ENCODE assay signal across 8 cellular contexts in the genomic region with DNA sequence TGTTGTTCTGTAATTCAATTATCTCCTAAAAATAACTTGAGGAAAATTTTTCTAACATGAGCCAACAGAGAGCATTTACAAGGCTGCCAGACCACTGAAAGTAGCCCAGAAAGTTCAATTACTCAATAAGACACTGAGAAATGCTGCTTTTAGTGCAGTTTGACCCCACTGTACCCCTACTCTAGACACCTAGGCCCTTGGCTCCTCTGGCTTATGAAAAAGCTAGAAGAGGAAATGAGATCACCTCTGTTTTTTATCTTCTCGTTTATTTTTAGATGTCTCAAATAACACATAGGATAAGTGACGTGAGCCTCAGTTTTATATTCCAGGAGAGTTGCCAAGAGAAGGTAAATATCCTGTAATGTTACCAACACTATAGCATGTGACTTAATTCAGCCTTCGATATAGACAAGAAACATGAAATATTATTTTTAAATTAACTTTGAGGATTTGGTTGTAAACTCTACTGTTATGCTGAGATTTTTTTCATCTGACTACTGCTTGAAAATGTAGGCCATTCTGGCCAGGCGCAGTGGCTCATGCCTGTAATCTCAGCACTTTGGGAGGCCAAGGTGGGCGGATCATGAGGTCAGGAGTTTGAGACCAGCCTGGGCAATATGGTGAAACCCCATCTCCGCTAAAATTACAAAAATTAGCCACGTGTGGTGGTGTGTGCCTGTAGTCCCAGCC. TPM values are rescaled to one million over a fixed set of nuclear protein-coding genes. Genes with fewer than 3 reads are reported as not detected.
DNase-seq lines count a peak whose midpoint lies in the region; ATAC-seq and TF ChIP-seq lines count a peak whose summit lies in the region.

No MANE protein-coding gene starts in this region.

- no peaks in the 10 kb centered on the region for H3K36me3 Mint-ChIP-seq in osteocyte (ENCODE audit: unreplicated experiment)

- peaks cover 9% of the 10 kb centered on the region for H3K4me1 Mint-ChIP-seq in osteocyte (ENCODE audit: unreplicated experiment)

- no peaks in the 10 kb centered on the region for H3K4me1 ChIP-seq in prostate gland (replicated peaks)

- H3K9me3 Mint-ChIP-seq in osteocyte (ENCODE audit: unreplicated experiment), result no peaks in the 10 kb centered on the region

- no peaks in the 10 kb centered on the region for H3K27me3 ChIP-seq in prostate gland (replicated peaks; ENCODE audit: insufficient read depth)

- no peaks in the 10 kb centered on the region for H3K36me3 ChIP-seq in prostate gland

- 71% methylated on average over 7 of the region's 7 CpGs for WGBS in prostate gland

- intact Hi-C loops in prostate gland (cut with DNase I), result no loop called here

- TF ChIP-seq POLR2A in prostate gland (IDR thresholded peaks at IDR 0.05), result no peak

- no peaks in the 10 kb centered on the region for H3K27me3 Mint-ChIP-seq in osteocyte (ENCODE audit: unreplicated experiment)

- no peak overlapping the region for H3K4me3 Mint-ChIP-seq in osteocyte (ENCODE audit: unreplicated experiment)

- no peak for TF ChIP-seq CTCF in osteocyte (IDR thresholded peaks at IDR 0.05)
- no peak for TF ChIP-seq CTCF in prostate gland (IDR thresholded peaks at IDR 0.05)

- H3K4me3 ChIP-seq in prostate gland, result no peak overlapping the region

- no peaks in the 10 kb centered on the region for H3K9me3 ChIP-seq in prostate gland

- no peak overlapping the region for H3K27ac Mint-ChIP-seq in osteocyte (ENCODE audit: unreplicated experiment)

- ATAC-seq in GM18502 (IDR thresholded peaks at IDR 0.05; ENCODE audit: poor library complexity, unreplicated experiment) (peak; percentile 83), GM21717 (IDR thresholded peaks at IDR 0.05; ENCODE audit: unreplicated experiment) (peak; percentile 81)

- DNase-seq in M059J (ENCODE audit: low read depth) (peak; percentile 26), iris pigment epithelial cell (ENCODE audit: low read depth) (peak; percentile 91), osteocyte (ENCODE audit: extremely low spot score, unreplicated experiment) (no peak), foreskin melanocyte (no peak), NCI-H748 treated with DMSO at 0.1 percent for 48 hours (lab: John Stamatoyannopoulos, UW) (no peak), prostate gland (ENCODE audit: low spot score) (no peak)

- no peak overlapping the region for H3K27ac ChIP-seq in prostate gland

RNA-seq across cellular contexts. Expression of gene TNIP3, which starts 24.4 kb away (rescaled TPM):
- total RNA-seq in M059J (2014; rRNA removed; shearing (Covaris generic)), result 0.10 TPM in 1 of 2 replicates, not detected in the other
- total RNA-seq in osteocyte (not detected in 2 replicates), prostate gland (not detected)

Comparison
In these comparisons a context has a peak if more than half of its experiments do, and no peak if none do; other contexts are left out.
1. DNase-seq: peak in M059J (single experiment) and iris pigment epithelial cell (single experiment); none in osteocyte (single experiment), foreskin melanocyte (single experiment), NCI-H748 treated with DMSO at 0.1 percent for 48 hours (single experiment) and prostate gland (single experiment).